Comparison of ENCODE assay signal across 1 cellular context in the genomic region with DNA sequence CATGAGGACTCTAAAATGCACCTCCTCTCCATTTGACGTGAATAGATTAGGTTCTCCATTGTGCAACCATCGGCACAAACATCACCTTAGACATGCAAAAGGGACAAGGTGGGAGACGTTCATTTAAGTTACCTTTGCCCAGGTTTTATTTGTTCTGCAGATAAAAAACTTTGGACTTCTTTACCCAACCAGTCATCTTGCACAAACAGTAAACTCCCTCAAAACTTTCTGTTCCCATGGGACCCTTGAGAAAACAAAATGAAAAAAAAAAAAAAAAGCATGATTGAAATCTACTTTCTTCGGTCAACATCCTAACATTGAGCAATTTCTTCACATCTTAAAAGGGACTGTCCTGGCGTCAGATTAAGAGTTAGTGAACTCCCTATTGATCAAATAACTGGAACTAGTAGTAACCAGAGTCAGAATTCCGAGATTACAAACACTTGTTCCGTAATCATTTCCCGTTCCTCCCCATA.
TF ChIP-seq lines count a peak whose summit lies in the region.

No MANE protein-coding gene starts in this region.

TF ChIP-seq in HepG2, 621 proteins besides CTCF, POLR2A, EP300 and RAD21 (continued from another document and continues in another):
- TF ChIP-seq, protein P1, sequence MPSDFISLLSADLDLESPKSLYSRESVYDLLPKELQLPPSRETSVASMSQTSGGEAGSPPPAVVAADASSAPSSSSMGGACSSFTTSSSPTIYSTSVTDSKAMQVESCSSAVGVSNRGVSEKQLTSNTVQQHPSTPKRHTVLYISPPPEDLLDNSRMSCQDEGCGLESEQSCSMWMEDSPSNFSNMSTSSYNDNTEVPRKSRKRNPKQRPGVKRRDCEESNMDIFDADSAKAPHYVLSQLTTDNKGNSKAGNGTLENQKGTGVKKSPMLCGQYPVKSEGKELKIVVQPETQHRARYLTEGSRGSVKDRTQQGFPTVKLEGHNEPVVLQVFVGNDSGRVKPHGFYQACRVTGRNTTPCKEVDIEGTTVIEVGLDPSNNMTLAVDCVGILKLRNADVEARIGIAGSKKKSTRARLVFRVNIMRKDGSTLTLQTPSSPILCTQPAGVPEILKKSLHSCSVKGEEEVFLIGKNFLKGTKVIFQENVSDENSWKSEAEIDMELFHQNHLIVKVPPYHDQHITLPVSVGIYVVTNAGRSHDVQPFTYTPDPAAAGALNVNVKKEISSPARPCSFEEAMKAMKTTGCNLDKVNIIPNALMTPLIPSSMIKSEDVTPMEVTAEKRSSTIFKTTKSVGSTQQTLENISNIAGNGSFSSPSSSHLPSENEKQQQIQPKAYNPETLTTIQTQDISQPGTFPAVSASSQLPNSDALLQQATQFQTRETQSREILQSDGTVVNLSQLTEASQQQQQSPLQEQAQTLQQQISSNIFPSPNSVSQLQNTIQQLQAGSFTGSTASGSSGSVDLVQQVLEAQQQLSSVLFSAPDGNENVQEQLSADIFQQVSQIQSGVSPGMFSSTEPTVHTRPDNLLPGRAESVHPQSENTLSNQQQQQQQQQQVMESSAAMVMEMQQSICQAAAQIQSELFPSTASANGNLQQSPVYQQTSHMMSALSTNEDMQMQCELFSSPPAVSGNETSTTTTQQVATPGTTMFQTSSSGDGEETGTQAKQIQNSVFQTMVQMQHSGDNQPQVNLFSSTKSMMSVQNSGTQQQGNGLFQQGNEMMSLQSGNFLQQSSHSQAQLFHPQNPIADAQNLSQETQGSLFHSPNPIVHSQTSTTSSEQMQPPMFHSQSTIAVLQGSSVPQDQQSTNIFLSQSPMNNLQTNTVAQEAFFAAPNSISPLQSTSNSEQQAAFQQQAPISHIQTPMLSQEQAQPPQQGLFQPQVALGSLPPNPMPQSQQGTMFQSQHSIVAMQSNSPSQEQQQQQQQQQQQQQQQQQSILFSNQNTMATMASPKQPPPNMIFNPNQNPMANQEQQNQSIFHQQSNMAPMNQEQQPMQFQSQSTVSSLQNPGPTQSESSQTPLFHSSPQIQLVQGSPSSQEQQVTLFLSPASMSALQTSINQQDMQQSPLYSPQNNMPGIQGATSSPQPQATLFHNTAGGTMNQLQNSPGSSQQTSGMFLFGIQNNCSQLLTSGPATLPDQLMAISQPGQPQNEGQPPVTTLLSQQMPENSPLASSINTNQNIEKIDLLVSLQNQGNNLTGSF (CRISPR knock-in tag; IDR thresholded peaks at IDR 0.05): no peak
- TF ChIP-seq ARNTL (CRISPR knock-in tag; IDR thresholded peaks at IDR 0.05): 0 out of 2 replicates have a peak, but pooled peaks have one; percentile 39
- TF ChIP-seq NKX3-1 (CRISPR knock-in tag; IDR thresholded peaks at IDR 0.05): 0 out of 2 replicates have a peak, but pooled peaks have one; percentile 47
- peak; percentile 74 for TF ChIP-seq HOXD1 (CRISPR knock-in tag; IDR thresholded peaks at IDR 0.05)
- TF ChIP-seq, protein P2, sequence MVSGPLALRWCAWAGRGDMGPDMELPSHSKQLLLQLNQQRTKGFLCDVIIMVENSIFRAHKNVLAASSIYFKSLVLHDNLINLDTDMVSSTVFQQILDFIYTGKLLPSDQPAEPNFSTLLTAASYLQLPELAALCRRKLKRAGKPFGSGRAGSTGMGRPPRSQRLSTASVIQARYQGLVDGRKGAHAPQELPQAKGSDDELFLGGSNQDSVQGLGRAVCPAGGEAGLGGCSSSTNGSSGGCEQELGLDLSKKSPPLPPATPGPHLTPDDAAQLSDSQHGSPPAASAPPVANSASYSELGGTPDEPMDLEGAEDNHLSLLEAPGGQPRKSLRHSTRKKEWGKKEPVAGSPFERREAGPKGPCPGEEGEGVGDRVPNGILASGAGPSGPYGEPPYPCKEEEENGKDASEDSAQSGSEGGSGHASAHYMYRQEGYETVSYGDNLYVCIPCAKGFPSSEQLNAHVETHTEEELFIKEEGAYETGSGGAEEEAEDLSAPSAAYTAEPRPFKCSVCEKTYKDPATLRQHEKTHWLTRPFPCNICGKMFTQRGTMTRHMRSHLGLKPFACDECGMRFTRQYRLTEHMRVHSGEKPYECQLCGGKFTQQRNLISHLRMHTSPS (CRISPR knock-in tag; IDR thresholded peaks at IDR 0.05; ENCODE audit: low read depth): no peak
- TF ChIP-seq CENPT (CRISPR knock-in tag; IDR thresholded peaks at IDR 0.05; ENCODE audit: low read depth): no peak
- TF ChIP-seq MAFG (CRISPR knock-in tag; IDR thresholded peaks at IDR 0.05): no peak
- TF ChIP-seq, protein P3, sequence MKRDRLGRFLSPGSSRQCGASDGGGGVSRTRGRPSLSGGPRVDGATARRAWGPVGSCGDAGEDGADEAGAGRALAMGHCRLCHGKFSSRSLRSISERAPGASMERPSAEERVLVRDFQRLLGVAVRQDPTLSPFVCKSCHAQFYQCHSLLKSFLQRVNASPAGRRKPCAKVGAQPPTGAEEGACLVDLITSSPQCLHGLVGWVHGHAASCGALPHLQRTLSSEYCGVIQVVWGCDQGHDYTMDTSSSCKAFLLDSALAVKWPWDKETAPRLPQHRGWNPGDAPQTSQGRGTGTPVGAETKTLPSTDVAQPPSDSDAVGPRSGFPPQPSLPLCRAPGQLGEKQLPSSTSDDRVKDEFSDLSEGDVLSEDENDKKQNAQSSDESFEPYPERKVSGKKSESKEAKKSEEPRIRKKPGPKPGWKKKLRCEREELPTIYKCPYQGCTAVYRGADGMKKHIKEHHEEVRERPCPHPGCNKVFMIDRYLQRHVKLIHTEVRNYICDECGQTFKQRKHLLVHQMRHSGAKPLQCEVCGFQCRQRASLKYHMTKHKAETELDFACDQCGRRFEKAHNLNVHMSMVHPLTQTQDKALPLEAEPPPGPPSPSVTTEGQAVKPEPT (CRISPR knock-in tag; IDR thresholded peaks at IDR 0.05; ENCODE audit: low read depth): no peak
- TF ChIP-seq, protein P4, sequence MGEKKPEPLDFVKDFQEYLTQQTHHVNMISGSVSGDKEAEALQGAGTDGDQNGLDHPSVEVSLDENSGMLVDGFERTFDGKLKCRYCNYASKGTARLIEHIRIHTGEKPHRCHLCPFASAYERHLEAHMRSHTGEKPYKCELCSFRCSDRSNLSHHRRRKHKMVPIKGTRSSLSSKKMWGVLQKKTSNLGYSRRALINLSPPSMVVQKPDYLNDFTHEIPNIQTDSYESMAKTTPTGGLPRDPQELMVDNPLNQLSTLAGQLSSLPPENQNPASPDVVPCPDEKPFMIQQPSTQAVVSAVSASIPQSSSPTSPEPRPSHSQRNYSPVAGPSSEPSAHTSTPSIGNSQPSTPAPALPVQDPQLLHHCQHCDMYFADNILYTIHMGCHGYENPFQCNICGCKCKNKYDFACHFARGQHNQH (CRISPR knock-in tag; IDR thresholded peaks at IDR 0.05): no peak
- TF ChIP-seq, protein P5, sequence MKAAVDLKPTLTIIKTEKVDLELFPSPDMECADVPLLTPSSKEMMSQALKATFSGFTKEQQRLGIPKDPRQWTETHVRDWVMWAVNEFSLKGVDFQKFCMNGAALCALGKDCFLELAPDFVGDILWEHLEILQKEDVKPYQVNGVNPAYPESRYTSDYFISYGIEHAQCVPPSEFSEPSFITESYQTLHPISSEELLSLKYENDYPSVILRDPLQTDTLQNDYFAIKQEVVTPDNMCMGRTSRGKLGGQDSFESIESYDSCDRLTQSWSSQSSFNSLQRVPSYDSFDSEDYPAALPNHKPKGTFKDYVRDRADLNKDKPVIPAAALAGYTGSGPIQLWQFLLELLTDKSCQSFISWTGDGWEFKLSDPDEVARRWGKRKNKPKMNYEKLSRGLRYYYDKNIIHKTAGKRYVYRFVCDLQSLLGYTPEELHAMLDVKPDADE (CRISPR knock-in tag; IDR thresholded peaks at IDR 0.05): no peak
- TF ChIP-seq, protein P6, sequence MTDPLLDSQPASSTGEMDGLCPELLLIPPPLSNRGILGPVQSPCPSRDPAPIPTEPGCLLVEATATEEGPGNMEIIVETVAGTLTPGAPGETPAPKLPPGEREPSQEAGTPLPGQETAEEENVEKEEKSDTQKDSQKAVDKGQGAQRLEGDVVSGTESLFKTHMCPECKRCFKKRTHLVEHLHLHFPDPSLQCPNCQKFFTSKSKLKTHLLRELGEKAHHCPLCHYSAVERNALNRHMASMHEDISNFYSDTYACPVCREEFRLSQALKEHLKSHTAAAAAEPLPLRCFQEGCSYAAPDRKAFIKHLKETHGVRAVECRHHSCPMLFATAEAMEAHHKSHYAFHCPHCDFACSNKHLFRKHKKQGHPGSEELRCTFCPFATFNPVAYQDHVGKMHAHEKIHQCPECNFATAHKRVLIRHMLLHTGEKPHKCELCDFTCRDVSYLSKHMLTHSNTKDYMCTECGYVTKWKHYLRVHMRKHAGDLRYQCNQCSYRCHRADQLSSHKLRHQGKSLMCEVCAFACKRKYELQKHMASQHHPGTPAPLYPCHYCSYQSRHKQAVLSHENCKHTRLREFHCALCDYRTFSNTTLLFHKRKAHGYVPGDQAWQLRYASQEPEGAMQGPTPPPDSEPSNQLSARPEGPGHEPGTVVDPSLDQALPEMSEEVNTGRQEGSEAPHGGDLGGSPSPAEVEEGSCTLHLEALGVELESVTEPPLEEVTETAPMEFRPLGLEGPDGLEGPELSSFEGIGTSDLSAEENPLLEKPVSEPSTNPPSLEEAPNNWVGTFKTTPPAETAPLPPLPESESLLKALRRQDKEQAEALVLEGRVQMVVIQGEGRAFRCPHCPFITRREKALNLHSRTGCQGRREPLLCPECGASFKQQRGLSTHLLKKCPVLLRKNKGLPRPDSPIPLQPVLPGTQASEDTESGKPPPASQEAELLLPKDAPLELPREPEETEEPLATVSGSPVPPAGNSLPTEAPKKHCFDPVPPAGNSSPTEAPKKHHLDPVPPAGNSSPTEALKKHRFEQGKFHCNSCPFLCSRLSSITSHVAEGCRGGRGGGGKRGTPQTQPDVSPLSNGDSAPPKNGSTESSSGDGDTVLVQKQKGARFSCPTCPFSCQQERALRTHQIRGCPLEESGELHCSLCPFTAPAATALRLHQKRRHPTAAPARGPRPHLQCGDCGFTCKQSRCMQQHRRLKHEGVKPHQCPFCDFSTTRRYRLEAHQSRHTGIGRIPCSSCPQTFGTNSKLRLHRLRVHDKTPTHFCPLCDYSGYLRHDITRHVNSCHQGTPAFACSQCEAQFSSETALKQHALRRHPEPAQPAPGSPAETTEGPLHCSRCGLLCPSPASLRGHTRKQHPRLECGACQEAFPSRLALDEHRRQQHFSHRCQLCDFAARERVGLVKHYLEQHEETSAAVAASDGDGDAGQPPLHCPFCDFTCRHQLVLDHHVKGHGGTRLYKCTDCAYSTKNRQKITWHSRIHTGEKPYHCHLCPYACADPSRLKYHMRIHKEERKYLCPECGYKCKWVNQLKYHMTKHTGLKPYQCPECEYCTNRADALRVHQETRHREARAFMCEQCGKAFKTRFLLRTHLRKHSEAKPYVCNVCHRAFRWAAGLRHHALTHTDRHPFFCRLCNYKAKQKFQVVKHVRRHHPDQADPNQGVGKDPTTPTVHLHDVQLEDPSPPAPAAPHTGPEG (CRISPR knock-in tag; IDR thresholded peaks at IDR 0.05): no peak
- TF ChIP-seq FOXP1 (IDR thresholded peaks at IDR 0.05): peak; percentile 61
- TF ChIP-seq FOXP1 (CRISPR knock-in tag; IDR thresholded peaks at IDR 0.05): peak; percentile 84; the same call in 1 of the 2 replicates
- TF ChIP-seq ZBTB7B (CRISPR knock-in tag; IDR thresholded peaks at IDR 0.05): peak; percentile 75; the same call in 1 of the 2 replicates
- no peak for TF ChIP-seq FOXC1 (CRISPR knock-in tag; IDR thresholded peaks at IDR 0.05; ENCODE audit: borderline replicate concordance)
- TF ChIP-seq, protein P7, sequence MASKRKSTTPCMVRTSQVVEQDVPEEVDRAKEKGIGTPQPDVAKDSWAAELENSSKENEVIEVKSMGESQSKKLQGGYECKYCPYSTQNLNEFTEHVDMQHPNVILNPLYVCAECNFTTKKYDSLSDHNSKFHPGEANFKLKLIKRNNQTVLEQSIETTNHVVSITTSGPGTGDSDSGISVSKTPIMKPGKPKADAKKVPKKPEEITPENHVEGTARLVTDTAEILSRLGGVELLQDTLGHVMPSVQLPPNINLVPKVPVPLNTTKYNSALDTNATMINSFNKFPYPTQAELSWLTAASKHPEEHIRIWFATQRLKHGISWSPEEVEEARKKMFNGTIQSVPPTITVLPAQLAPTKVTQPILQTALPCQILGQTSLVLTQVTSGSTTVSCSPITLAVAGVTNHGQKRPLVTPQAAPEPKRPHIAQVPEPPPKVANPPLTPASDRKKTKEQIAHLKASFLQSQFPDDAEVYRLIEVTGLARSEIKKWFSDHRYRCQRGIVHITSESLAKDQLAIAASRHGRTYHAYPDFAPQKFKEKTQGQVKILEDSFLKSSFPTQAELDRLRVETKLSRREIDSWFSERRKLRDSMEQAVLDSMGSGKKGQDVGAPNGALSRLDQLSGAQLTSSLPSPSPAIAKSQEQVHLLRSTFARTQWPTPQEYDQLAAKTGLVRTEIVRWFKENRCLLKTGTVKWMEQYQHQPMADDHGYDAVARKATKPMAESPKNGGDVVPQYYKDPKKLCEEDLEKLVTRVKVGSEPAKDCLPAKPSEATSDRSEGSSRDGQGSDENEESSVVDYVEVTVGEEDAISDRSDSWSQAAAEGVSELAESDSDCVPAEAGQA (IDR thresholded peaks at IDR 0.05; ENCODE audit: low read depth): no peak
- TF ChIP-seq, protein P7 (CRISPR knock-in tag; IDR thresholded peaks at IDR 0.05; ENCODE audit: borderline replicate concordance): no peak
- TF ChIP-seq THAP11 (CRISPR knock-in tag; IDR thresholded peaks at IDR 0.05): peak; percentile 36; the same call in 1 of the 2 replicates
- no peak for TF ChIP-seq JUNB (CRISPR knock-in tag; IDR thresholded peaks at IDR 0.05; ENCODE audit: borderline replicate concordance)
- TF ChIP-seq TCF7 (IDR thresholded peaks at IDR 0.05; ENCODE audit: low read depth): peak; percentile 94
- no peak for TF ChIP-seq CREB1 (IDR thresholded peaks at IDR 0.05)
- peak; percentile 66 for TF ChIP-seq CREB1 (CRISPR knock-in tag; IDR thresholded peaks at IDR 0.05)
- TF ChIP-seq ZSCAN21 (CRISPR knock-in tag; IDR thresholded peaks at IDR 0.05; ENCODE audit: borderline replicate concordance): no peak
- no peak for TF ChIP-seq PCBP2 (optimal IDR thresholded peaks at IDR 0.05; ENCODE audit: low read depth, low read length, poor library complexity, severe bottlenecking)
- peak; percentile 30 for TF ChIP-seq GATAD1 (CRISPR knock-in tag; IDR thresholded peaks at IDR 0.05)
- TF ChIP-seq KAT7 (CRISPR knock-in tag; IDR thresholded peaks at IDR 0.05; ENCODE audit: borderline replicate concordance): 0 out of 2 replicates have a peak, but pooled peaks have one; percentile 27
- no peak for TF ChIP-seq CBX2 (IDR thresholded peaks at IDR 0.05; ENCODE audit: low read depth, low read length)
- no peak for TF ChIP-seq CBX2 (CRISPR knock-in tag; IDR thresholded peaks at IDR 0.05; ENCODE audit: low read depth)
- peak; percentile 87; the same call in 1 of the 2 replicates for TF ChIP-seq HNF4G (IDR thresholded peaks at IDR 0.05; ENCODE audit: borderline replicate concordance, low read depth, low read length)
- TF ChIP-seq HNF4G (CRISPR knock-in tag; IDR thresholded peaks at IDR 0.05; ENCODE audit: borderline replicate concordance, low read depth): no peak
- no peak for TF ChIP-seq CHD2 (IDR thresholded peaks at IDR 0.05; ENCODE audit: low read depth, low read length)
- TF ChIP-seq ZNF761 (CRISPR knock-in tag; conservative IDR thresholded peaks at IDR 0.05): no peak
